In genomic region chr15:63824570-63824969, GRCh38 we compare ENCODE assay signal across 18 cellular contexts. TPM values are rescaled to one million over a fixed set of nuclear protein-coding genes. Genes with fewer than 3 reads are reported as not detected.
DNase-seq lines count a peak whose midpoint lies in the region; ATAC-seq and TF ChIP-seq lines count a peak whose summit lies in the region.
"Had no signal": no experiment of that assay in that cellular context is flagged by ENCODE, and none has a peak within 500 bp of the region (broad histone marks: within the 10 kb centered on the region; RNA-seq: fewer than 3 reads in every experiment).

No MANE protein-coding gene starts in this region.

- no peak overlapping the region for H4K12ac ChIP-seq in trophoblast cell (ENCODE audit: low read depth, low read length)

- H3K36me3 Mint-ChIP-seq in activated T-cell treated with anti-CD3 and anti-CD28 coated beads, Interleukin-2, amount 50 U/mL, for 72 hours (ENCODE audit: insufficient read depth in 2 of 2): no peaks in the 10 kb centered on the region
- H3K36me3 Mint-ChIP-seq in activated T-cell treated with anti-CD3 and anti-CD28 coated beads, Interleukin-2, amount 50 U/mL, for 4 hours (ENCODE audit: insufficient read depth): peaks cover 5% of the 10 kb centered on the region
- H3K36me3 Mint-ChIP-seq in CD8-positive, alpha-beta T cell: peaks cover 7% of the 10 kb centered on the region
- H3K36me3 Mint-ChIP-seq in T-helper 17 cell (ENCODE audit: low read depth): peaks cover 4% of the 10 kb centered on the region

- no peaks in the 10 kb centered on the region for H3K27me3 Mint-ChIP-seq in activated T-cell treated with anti-CD3 and anti-CD28 coated beads, Interleukin-2, amount 50 U/mL, for 72 hours (ENCODE audit: low read depth)
- H3K27me3 Mint-ChIP-seq in activated T-cell treated with anti-CD3 and anti-CD28 coated beads, Interleukin-2, amount 50 U/mL, for 4 hours (ENCODE audit: low read depth): no peaks in the 10 kb centered on the region
- no peaks in the 10 kb centered on the region for H3K27me3 Mint-ChIP-seq in CD8-positive, alpha-beta T cell (ENCODE audit: low read depth)
- H3K27me3 Mint-ChIP-seq in T-helper 17 cell: no peaks in the 10 kb centered on the region
- H3K27me3 Mint-ChIP-seq: B cell; CD4-positive, alpha-beta memory T cell had no signal

- intact Hi-C loops in CD8-positive, alpha-beta T cell (cut with DNase I, micrococcal nuclease): no loop called here

- H3K4me3 ChIP-seq in CD8-positive, alpha-beta T cell (ENCODE audit: low read depth, low read length): no peak overlapping the region
- no peak overlapping the region for H3K4me3 ChIP-seq in trophoblast cell (ENCODE audit: low read depth, low read length)

- ATAC-seq in activated T-cell treated with anti-CD3 and anti-CD28 coated beads, Interleukin-2, amount 50 U/mL, for 72 hours (replicated peaks in 1 of 2): no peak
- no peak for ATAC-seq in activated T-cell treated with anti-CD3 and anti-CD28 coated beads, Interleukin-2, amount 50 U/mL, for 4 hours
- ATAC-seq in CD8-positive, alpha-beta T cell: no peak
- no peak for ATAC-seq in T-helper 17 cell
- ATAC-seq: HepG2 had no signal

- no peak overlapping the region for H2BK120ac ChIP-seq in trophoblast cell (ENCODE audit: insufficient read depth, low read length, poor library complexity)

- no peak overlapping the region for H3K14ac ChIP-seq in trophoblast cell (ENCODE audit: low read length)

- H2BK5ac ChIP-seq in trophoblast cell (ENCODE audit: low read depth, low read length, poor library complexity): no peak overlapping the region

- peaks cover 49% of the 10 kb centered on the region for H3K4me1 ChIP-seq in CD8-positive, alpha-beta T cell (ENCODE audit: insufficient read depth, low read length)
- peaks cover 0 to 3% of the 10 kb centered on the region in 2 experiments for H3K4me1 ChIP-seq in trophoblast cell (ENCODE audit: control insufficient read depth in 1 of 2, insufficient read depth in 2 of 2, low read length in 2 of 2)

- H2AFZ ChIP-seq in trophoblast cell (ENCODE audit: insufficient read depth, low read length, poor library complexity): no peak overlapping the region

- H3K4me1 Mint-ChIP-seq in activated T-cell treated with anti-CD3 and anti-CD28 coated beads, Interleukin-2, amount 50 U/mL, for 72 hours (ENCODE audit: low read depth): peaks cover 75% of the 10 kb centered on the region
- peaks cover 74% of the 10 kb centered on the region for H3K4me1 Mint-ChIP-seq in activated T-cell treated with anti-CD3 and anti-CD28 coated beads, Interleukin-2, amount 50 U/mL, for 4 hours (ENCODE audit: low read depth)
- H3K4me1 Mint-ChIP-seq in CD8-positive, alpha-beta T cell (ENCODE audit: low read depth): peaks cover 76% of the 10 kb centered on the region
- peaks cover 65% of the 10 kb centered on the region for H3K4me1 Mint-ChIP-seq in T-helper 17 cell

- H4K8ac ChIP-seq in trophoblast cell (ENCODE audit: low read depth, low read length): no peak overlapping the region

- H2AK5ac ChIP-seq in trophoblast cell (ENCODE audit: low read length): no peak overlapping the region

- peak overlapping the region; percentile 20 for H3K27ac Mint-ChIP-seq in activated T-cell treated with anti-CD3 and anti-CD28 coated beads, Interleukin-2, amount 50 U/mL, for 72 hours
- peak overlapping the region; percentile 1 for H3K27ac Mint-ChIP-seq in CD8-positive, alpha-beta T cell
- H3K27ac Mint-ChIP-seq in T-helper 17 cell: peak overlapping the region; percentile 75
- H3K27ac Mint-ChIP-seq: B cell had no signal

- no peaks in the 10 kb centered on the region for H3K9me3 Mint-ChIP-seq in activated T-cell treated with anti-CD3 and anti-CD28 coated beads, Interleukin-2, amount 50 U/mL, for 72 hours
- H3K9me3 Mint-ChIP-seq in activated T-cell treated with anti-CD3 and anti-CD28 coated beads, Interleukin-2, amount 50 U/mL, for 4 hours: no peaks in the 10 kb centered on the region
- H3K9me3 Mint-ChIP-seq in CD8-positive, alpha-beta T cell: no peaks in the 10 kb centered on the region

- H3K79me1 ChIP-seq in trophoblast cell (ENCODE audit: low read length): no peaks in the 10 kb centered on the region

- H3K9ac ChIP-seq in trophoblast cell (ENCODE audit: low read length): no peak overlapping the region

- H3K36me3 ChIP-seq in CD8-positive, alpha-beta T cell (ENCODE audit: insufficient read depth, low read length): no peaks in the 10 kb centered on the region
- no peaks in the 10 kb centered on the region for H3K36me3 ChIP-seq in trophoblast cell (ENCODE audit: control insufficient read depth in 1 of 2, insufficient read depth in 2 of 2, low read length in 2 of 2)

- no peak overlapping the region for H3K4me3 Mint-ChIP-seq in activated T-cell treated with anti-CD3 and anti-CD28 coated beads, Interleukin-2, amount 50 U/mL, for 72 hours
- no peak overlapping the region for H3K4me3 Mint-ChIP-seq in activated T-cell treated with anti-CD3 and anti-CD28 coated beads, Interleukin-2, amount 50 U/mL, for 4 hours
- H3K4me3 Mint-ChIP-seq in CD8-positive, alpha-beta T cell: no peak overlapping the region
- peak overlapping the region; percentile 51 for H3K4me3 Mint-ChIP-seq in T-helper 17 cell
- H3K4me3 Mint-ChIP-seq: B cell had no signal

- H3K4me2 ChIP-seq in trophoblast cell (ENCODE audit: low read length): no peak overlapping the region

- peaks cover 14% of the 10 kb centered on the region for H3K79me2 ChIP-seq in trophoblast cell (ENCODE audit: control insufficient read depth, insufficient read depth, low read length, poor library complexity)

- H3K9me3 ChIP-seq in CD8-positive, alpha-beta T cell (ENCODE audit: low read length): no peaks in the 10 kb centered on the region
- no peaks in the 10 kb centered on the region for H3K9me3 ChIP-seq in T-helper 17 cell (ENCODE audit: control insufficient read depth, low read length, poor library complexity, severe bottlenecking)
- H3K9me3 ChIP-seq in trophoblast cell (ENCODE audit: insufficient read depth, low read depth, low read length): no peaks in the 10 kb centered on the region

- no peak for TF ChIP-seq CTCF in CD8-positive, alpha-beta T cell (IDR thresholded peaks at IDR 0.05)

- no peak overlapping the region for H2BK12ac ChIP-seq in trophoblast cell (ENCODE audit: low read length)

- CTCF ChIA-PET in CD8-positive, alpha-beta T cell (lab: Charles Lee): interaction anchor here (1.1 kb wide), 1 partner anchor 68 kb away, joined by 3 read pairs; no protein-coding TSS in a partner anchor

- H3K27ac ChIP-seq in CD8-positive, alpha-beta T cell (ENCODE audit: low read depth, low read length): no peak overlapping the region
- no peak overlapping the region for H3K27ac ChIP-seq in trophoblast cell (ENCODE audit: low read depth, low read length)

- DNase-seq in activated T-cell treated with anti-CD3 and anti-CD28 coated beads, Interleukin-2, amount 50 U/mL, for 72 hours: no peak
- DNase-seq in activated T-cell treated with anti-CD3 and anti-CD28 coated beads, Interleukin-2, amount 50 U/mL, for 4 hours: no peak
- no peak for DNase-seq in CD8-positive, alpha-beta T cell
- DNase-seq in T-helper 17 cell (no peak), trophoblast cell (no peak), NCI-H2081 (lab: John Stamatoyannopoulos, UW) (no peak), hepatic stellate cell (ENCODE audit: low spot score) (no peak)
- DNase-seq: ACHN; C1 segment of cervical spinal cord; CD4-positive, alpha-beta memory T cell; COR-L47; DMS153; DMS79 treated with DMSO at 0.1 percent for 48 hours; EL; GDM1; HCEC 1CT had no signal

- POLR2A ChIA-PET in CD8-positive, alpha-beta T cell (lab: Charles Lee): interaction anchor here (0.7 to 1.0 kb wide), 2 partner anchors 26 to 75 kb away, joined by 3 read pairs; no protein-coding TSS in a partner anchor

- no CpG with 5 or more reads among the region's 3 CpGs for WGBS in trophoblast cell (ENCODE audit: extremely low coverage, insufficient coverage, insufficient read length)

- no peaks in the 10 kb centered on the region for H3K27me3 ChIP-seq in CD8-positive, alpha-beta T cell (ENCODE audit: insufficient read depth, low read length)
- no peaks in the 10 kb centered on the region for H3K27me3 ChIP-seq in trophoblast cell (ENCODE audit: insufficient read depth, low read length)

- H4K91ac ChIP-seq in trophoblast cell (ENCODE audit: low read depth, low read length): no peak overlapping the region

- no peak overlapping the region for H3K18ac ChIP-seq in trophoblast cell (ENCODE audit: low read length)

- no peak overlapping the region for H3K23ac ChIP-seq in trophoblast cell (ENCODE audit: low read length)

- peak overlapping the region; percentile 64 for H3K4ac ChIP-seq in trophoblast cell (ENCODE audit: low read depth, low read length)

RNA-seq across cellular contexts. Expression of gene HERC1, which starts 9.2 kb away (rescaled TPM):
- total RNA-seq in activated T-cell treated with anti-CD3 and anti-CD28 coated beads, Interleukin-2, amount 50 U/mL, for 72 hours: 10 to 100 TPM; 67.8 to 77.6 TPM
- 10 to 100 TPM; 38.7 to 47.2 (median 42.5) TPM for total RNA-seq in activated T-cell treated with anti-CD3 and anti-CD28 coated beads, Interleukin-2, amount 50 U/mL, for 4 hours
- 100 to 1,000 TPM; 275 to 296 TPM for total RNA-seq in CD8-positive, alpha-beta T cell
- 100 to 1,000 TPM; 252 to 271 TPM for total RNA-seq in T-helper 17 cell
- 29.8 and 34.2 TPM in 2 replicates for polyA plus RNA-seq in trophoblast cell (2013)

Comparison
In these comparisons a context has a peak if more than half of its experiments do, and no peak if none do; other contexts are left out.
1. H3K27ac Mint-ChIP-seq: peak in every context shown above with its lines; median percentile 75 in T-helper 17 cell; 20 in activated T-cell treated with anti-CD3 and anti-CD28 coated beads, Interleukin-2, amount 50 U/mL, for 72 hours; 1 in CD8-positive, alpha-beta T cell.